Comparison of ENCODE assay signal across 1 cellular context in genomic region chr4:56387023-56388001, GRCh38.
TF ChIP-seq lines count a peak whose summit lies in the region.

TSS of gene AASDH (minus strand) at chr4:56387491. CDS start at chr4:56384299, 3,192 bp downstream.

TF ChIP-seq in HepG2, 621 proteins besides CTCF, POLR2A, EP300 and RAD21 (continued from another document and continues in another):
- TF ChIP-seq ZNF547 (CRISPR knock-in tag; IDR thresholded peaks at IDR 0.05) (no peak), ZNF274 (CRISPR knock-in tag; IDR thresholded peaks at IDR 0.05) (peak; percentile 83; the same call in 1 of the 2 replicates), SKIL (CRISPR knock-in tag; IDR thresholded peaks at IDR 0.05; ENCODE audit: borderline replicate concordance) (no peak), ZNF747 (CRISPR knock-in tag; IDR thresholded peaks at IDR 0.05; ENCODE audit: borderline replicate concordance) (no peak), ZNF383 (CRISPR knock-in tag; IDR thresholded peaks at IDR 0.05; ENCODE audit: borderline replicate concordance) (no peak; the same call in 1 of the 2 replicates), SAP130 (CRISPR knock-in tag; IDR thresholded peaks at IDR 0.05; ENCODE audit: low read depth) (peak; percentile 98), ATF5 (CRISPR knock-in tag; IDR thresholded peaks at IDR 0.05; ENCODE audit: low read depth) (no peak; the same call in 1 of the 2 replicates), FOXP4 (CRISPR knock-in tag; IDR thresholded peaks at IDR 0.05) (peak; percentile 36), CENPBD1 (CRISPR knock-in tag; IDR thresholded peaks at IDR 0.05; ENCODE audit: borderline replicate concordance, low read depth) (no peak), FOXP1 (IDR thresholded peaks at IDR 0.05) (no peak), FOXP1 (CRISPR knock-in tag; IDR thresholded peaks at IDR 0.05) (no peak), SMARCE1 (IDR thresholded peaks at IDR 0.05; ENCODE audit: borderline replicate concordance) (no peak), HMG20B (CRISPR knock-in tag; conservative IDR thresholded peaks at IDR 0.05) (no peak), ATRX (CRISPR knock-in tag; IDR thresholded peaks at IDR 0.05; ENCODE audit: borderline replicate concordance) (no peak), AHDC1 (CRISPR knock-in tag; IDR thresholded peaks at IDR 0.05; ENCODE audit: borderline replicate concordance) (peak; percentile 44; the same call in 1 of the 2 replicates), MAF1 (CRISPR knock-in tag; IDR thresholded peaks at IDR 0.05; ENCODE audit: borderline replicate concordance) (no peak; the same call in 1 of the 2 replicates), ZFP36 (IDR thresholded peaks at IDR 0.05; ENCODE audit: borderline replicate concordance, low read depth, low read length, partially characterized antibody) (no peak), HDAC1 (CRISPR knock-in tag; IDR thresholded peaks at IDR 0.05) (peak; percentile 90), ZNF451 (CRISPR knock-in tag; IDR thresholded peaks at IDR 0.05) (no peak), HNF1A (IDR thresholded peaks at IDR 0.05; ENCODE audit: low read depth) (0 out of 2 replicates have a peak, but pooled peaks have one; percentile 36), HNF1A (CRISPR knock-in tag; IDR thresholded peaks at IDR 0.05; ENCODE audit: borderline replicate concordance) (peak; percentile 79), GLI4 (CRISPR knock-in tag; IDR thresholded peaks at IDR 0.05; ENCODE audit: borderline replicate concordance) (no peak), ZKSCAN1 (IDR thresholded peaks at IDR 0.05; ENCODE audit: low read length) (no peak; the same call in 1 of the 2 replicates), JARID2 (CRISPR knock-in tag; IDR thresholded peaks at IDR 0.05; ENCODE audit: insufficient replicate concordance) (no peak), FOXK2 (IDR thresholded peaks at IDR 0.05) (no peak), RFX3 (CRISPR knock-in tag; IDR thresholded peaks at IDR 0.05) (no peak), SMYD3 (CRISPR knock-in tag; IDR thresholded peaks at IDR 0.05) (no peak), HOXD1 (CRISPR knock-in tag; IDR thresholded peaks at IDR 0.05) (peak; percentile 44; the same call in 1 of the 2 replicates), KMT2B (CRISPR knock-in tag; IDR thresholded peaks at IDR 0.05) (peak; percentile 100), AKAP8 (CRISPR knock-in tag; IDR thresholded peaks at IDR 0.05) (no peak), ZFP91 (CRISPR knock-in tag; IDR thresholded peaks at IDR 0.05; ENCODE audit: borderline replicate concordance) (peak; percentile 93), CEBPZ (IDR thresholded peaks at IDR 0.05; ENCODE audit: low read length) (no peak), ZNF501 (CRISPR knock-in tag; IDR thresholded peaks at IDR 0.05) (peak; percentile 84), ZNF678 (CRISPR knock-in tag; IDR thresholded peaks at IDR 0.05) (0 out of 2 replicates have a peak, but pooled peaks have one; percentile 47), POGZ (CRISPR knock-in tag; IDR thresholded peaks at IDR 0.05) (peak; percentile 94), ZNF768 (CRISPR knock-in tag; IDR thresholded peaks at IDR 0.05) (peak; percentile 65), BATF2 (CRISPR knock-in tag; IDR thresholded peaks at IDR 0.05) (no peak), YY1 (IDR thresholded peaks at IDR 0.05; ENCODE audit: insufficient read depth, insufficient replicate concordance, low read depth, low read length) (peak; percentile 31)
